ENCODE assay signal across 8 cellular contexts in the genomic region with DNA sequence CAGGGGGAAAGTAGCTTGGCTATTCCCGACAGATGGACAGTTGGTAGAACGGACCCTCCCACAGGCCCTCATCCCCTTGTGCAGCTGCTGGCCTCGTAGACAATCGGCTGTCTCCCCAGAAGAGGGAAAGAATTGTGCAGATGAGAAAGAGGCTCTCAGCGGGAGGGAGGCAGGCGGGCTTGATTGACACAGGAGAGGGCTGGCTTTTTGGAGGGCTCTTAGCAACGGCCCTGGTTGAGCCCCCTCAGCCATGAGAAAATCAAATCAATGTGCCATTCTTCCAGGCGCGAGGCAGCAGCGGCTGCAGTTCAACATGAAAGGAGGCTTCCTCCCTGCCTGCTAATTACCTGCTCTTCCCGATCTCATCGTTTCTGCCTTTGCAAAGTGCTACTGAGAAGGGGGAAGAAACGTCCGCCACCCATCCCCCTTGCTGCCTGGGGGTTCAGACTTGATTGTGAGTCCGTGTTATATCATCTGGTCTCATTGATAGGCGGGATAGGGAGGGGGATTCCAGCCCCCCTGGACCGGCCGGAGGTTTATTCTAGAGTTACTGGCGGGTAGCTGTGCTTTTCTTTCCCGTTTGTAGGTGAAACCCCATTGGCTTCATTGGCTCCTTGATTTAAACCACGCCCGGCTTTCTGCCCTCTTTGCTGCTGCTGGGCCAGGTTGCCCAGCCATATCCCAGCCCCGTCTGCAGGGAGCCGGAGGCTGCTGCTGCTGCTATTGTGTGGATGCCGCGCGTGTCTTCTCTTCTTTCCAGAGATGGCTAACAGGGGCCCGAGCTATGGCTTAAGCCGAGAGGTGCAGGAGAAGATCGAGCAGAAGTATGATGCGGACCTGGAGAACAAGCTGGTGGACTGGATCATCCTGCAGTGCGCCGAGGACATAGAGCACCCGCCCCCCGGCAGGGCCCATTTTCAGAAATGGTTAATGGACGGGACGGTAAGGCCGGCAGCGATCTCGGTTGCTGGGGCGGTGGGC. TPM values are rescaled to one million over a fixed set of nuclear protein-coding genes. Genes with fewer than 3 reads are reported as not detected.
DNase-seq lines count a peak whose midpoint lies in the region; ATAC-seq and TF ChIP-seq lines count a peak whose summit lies in the region.
"Had no signal": no experiment of that assay in that cellular context is flagged by ENCODE, and none has a peak within 500 bp of the region (broad histone marks: within the 10 kb centered on the region; RNA-seq: fewer than 3 reads in every experiment).

A gene (plus strand): TSS at position 262 of the 981 bp plus-strand sequence. CDS start 501 bp downstream, at position 763.

- H3K9me3 Mint-ChIP-seq in naive thymus-derived CD4-positive, alpha-beta T cell = no peaks in the 10 kb centered on the region

- no peaks in the 10 kb centered on the region for H3K9me3 ChIP-seq in HUES6 (ENCODE audit: control insufficient read depth, insufficient read depth, low read depth, low read length)
- no peaks in the 10 kb centered on the region for H3K9me3 ChIP-seq in T-helper 17 cell (ENCODE audit: control insufficient read depth, low read length, poor library complexity, severe bottlenecking)
- H3K9me3 ChIP-seq in naive thymus-derived CD4-positive, alpha-beta T cell (ENCODE audit: control insufficient read depth in 2 of 3, low read length in 3 of 3) = no peaks in the 10 kb centered on the region

- no peaks in the 10 kb centered on the region for H3K36me3 ChIP-seq in HUES6 (ENCODE audit: control insufficient read depth, insufficient read depth, low read length)
- H3K36me3 ChIP-seq in naive thymus-derived CD4-positive, alpha-beta T cell (ENCODE audit: control insufficient read depth in 2 of 3, insufficient read depth in 3 of 3, low read length in 3 of 3) = no peaks in the 10 kb centered on the region

- H3K27me3 Mint-ChIP-seq in T-helper 17 cell = no peaks in the 10 kb centered on the region
- H3K27me3 Mint-ChIP-seq in naive thymus-derived CD4-positive, alpha-beta T cell = no peaks in the 10 kb centered on the region

- H3K27ac ChIP-seq in HUES6 (ENCODE audit: low read depth, low read length) = no peak within 1 kb of the TSS
- H3K27ac ChIP-seq in naive thymus-derived CD4-positive, alpha-beta T cell (ENCODE audit: low read depth, low read length) = no peak within 1 kb of the TSS

- H3K4me1 ChIP-seq in HUES6 (ENCODE audit: control insufficient read depth, insufficient read depth, low read length) = peaks cover 30% of the 10 kb centered on the region
- peaks cover 5 to 22% of the 10 kb centered on the region in 2 donors for H3K4me1 ChIP-seq in naive thymus-derived CD4-positive, alpha-beta T cell (ENCODE audit: control insufficient read depth in 2 of 2, insufficient read depth in 2 of 2, low read length in 2 of 2)

- H3K4me3 ChIP-seq in HUES6 (ENCODE audit: low read depth, low read length) (peak within 1 kb of the TSS; percentile 80), fibroblast of mammary gland (ENCODE audit: control insufficient read depth, low read depth, low read length) (peak within 1 kb of the TSS; percentile 57)
- H3K4me3 ChIP-seq in naive thymus-derived CD4-positive, alpha-beta T cell (ENCODE audit: low read length) = peak within 1 kb of the TSS; percentile 49

- TF ChIP-seq CTCF in fibroblast of mammary gland (conservative IDR thresholded peaks at IDR 0.05; ENCODE audit: control insufficient read depth, insufficient read depth, low read depth, low read length) = no peak

- H3K4me1 Mint-ChIP-seq in T-helper 17 cell = peaks cover 29% of the 10 kb centered on the region
- H3K4me1 Mint-ChIP-seq in naive thymus-derived CD4-positive, alpha-beta T cell = peaks cover 17 to 48% (median 36%) of the 10 kb centered on the region in 7 donors

- ATAC-seq in GM18498 (IDR thresholded peaks at IDR 0.05; ENCODE audit: unreplicated experiment) (peak; percentile 51), T-helper 17 cell (peak; percentile 74), GM21528 (IDR thresholded peaks at IDR 0.05; ENCODE audit: low FRiP score, unreplicated experiment) (no peak)
- ATAC-seq in naive thymus-derived CD4-positive, alpha-beta T cell = peak; percentile 69

- POLR2A ChIA-PET in naive thymus-derived CD4-positive, alpha-beta T cell (lab: Charles Lee) = interaction anchor here (0.6 kb wide), 1 partner anchor 21 kb away, joined by 3 read pairs; no protein-coding TSS in a partner anchor

- peaks cover 17% of the 10 kb centered on the region for H3K27me3 ChIP-seq in HUES6 (ENCODE audit: control insufficient read depth, insufficient read depth, low read length)
- no peaks in the 10 kb centered on the region for H3K27me3 ChIP-seq in naive thymus-derived CD4-positive, alpha-beta T cell (ENCODE audit: control insufficient read depth in 2 of 2, insufficient read depth in 2 of 2, low read length in 2 of 2)

- intact Hi-C loops in naive thymus-derived CD4-positive, alpha-beta T cell (cut with micrococcal nuclease) = loop anchor here in 1 of 2 donors (1.0 kb wide), 2 partner anchors 10 to 19 kb away; no protein-coding TSS in a partner anchor

- CTCF ChIA-PET in naive thymus-derived CD4-positive, alpha-beta T cell (lab: Charles Lee) = interaction anchor here (0.6 to 1.8 kb wide), 3 partner anchors 10 to 14 kb away, joined by 3 to 11 read pairs (median 5); no protein-coding TSS in a partner anchor

- peak within 1 kb of the TSS; percentile 51 for H3K27ac Mint-ChIP-seq in T-helper 17 cell
- peak within 1 kb of the TSS in 2 of 9 donors; percentile 43 to 67 for H3K27ac Mint-ChIP-seq in naive thymus-derived CD4-positive, alpha-beta T cell

- H3K36me3 Mint-ChIP-seq in T-helper 17 cell (ENCODE audit: low read depth) = no peaks in the 10 kb centered on the region
- peaks cover 0 to 9% (median 4%) of the 10 kb centered on the region in 5 donors for H3K36me3 Mint-ChIP-seq in naive thymus-derived CD4-positive, alpha-beta T cell

- no peak for DNase-seq in T-helper 17 cell
- DNase-seq in fibroblast of mammary gland (ENCODE audit: low read depth) = no peak
- DNase-seq in naive thymus-derived CD4-positive, alpha-beta T cell = peak in 1 of 9 donors; percentile 22
- DNase-seq in NK-92 (lab: John Stamatoyannopoulos, UW; ENCODE audit: unreplicated experiment) = no peak

- peak within 1 kb of the TSS; percentile 87 for H3K4me3 Mint-ChIP-seq in T-helper 17 cell
- peak within 1 kb of the TSS; percentile 75 to 91 (median 85) for H3K4me3 Mint-ChIP-seq in naive thymus-derived CD4-positive, alpha-beta T cell

- H3K9ac ChIP-seq in HUES6 (ENCODE audit: low read length) = peak within 1 kb of the TSS; percentile 29

RNA-seq across cellular contexts. Expression of the gene that starts here (rescaled TPM):
- under 1 TPM in 1 of 2 donors, not detected in 1; 0.32 TPM for total RNA-seq in T-helper 17 cell
- total RNA-seq in naive thymus-derived CD4-positive, alpha-beta T cell = under 1 TPM in 1 of 5 experiments, not detected in 4; 0.51 TPM
- polyA plus RNA-seq in naive thymus-derived CD4-positive, alpha-beta T cell = not detected
- total RNA-seq: subcutaneous adipose tissue had no signal

Comparison
In these comparisons a context has a peak if more than half of its experiments do, and no peak if none do; other contexts are left out.
1. Peak in ATAC-seq in T-helper 17 cell; RNA of the gene not detected or under 1 TPM.
2. Peak in ATAC-seq and H3K4me3 ChIP-seq in naive thymus-derived CD4-positive, alpha-beta T cell; RNA of the gene not detected or under 1 TPM.